In the genomic region with DNA sequence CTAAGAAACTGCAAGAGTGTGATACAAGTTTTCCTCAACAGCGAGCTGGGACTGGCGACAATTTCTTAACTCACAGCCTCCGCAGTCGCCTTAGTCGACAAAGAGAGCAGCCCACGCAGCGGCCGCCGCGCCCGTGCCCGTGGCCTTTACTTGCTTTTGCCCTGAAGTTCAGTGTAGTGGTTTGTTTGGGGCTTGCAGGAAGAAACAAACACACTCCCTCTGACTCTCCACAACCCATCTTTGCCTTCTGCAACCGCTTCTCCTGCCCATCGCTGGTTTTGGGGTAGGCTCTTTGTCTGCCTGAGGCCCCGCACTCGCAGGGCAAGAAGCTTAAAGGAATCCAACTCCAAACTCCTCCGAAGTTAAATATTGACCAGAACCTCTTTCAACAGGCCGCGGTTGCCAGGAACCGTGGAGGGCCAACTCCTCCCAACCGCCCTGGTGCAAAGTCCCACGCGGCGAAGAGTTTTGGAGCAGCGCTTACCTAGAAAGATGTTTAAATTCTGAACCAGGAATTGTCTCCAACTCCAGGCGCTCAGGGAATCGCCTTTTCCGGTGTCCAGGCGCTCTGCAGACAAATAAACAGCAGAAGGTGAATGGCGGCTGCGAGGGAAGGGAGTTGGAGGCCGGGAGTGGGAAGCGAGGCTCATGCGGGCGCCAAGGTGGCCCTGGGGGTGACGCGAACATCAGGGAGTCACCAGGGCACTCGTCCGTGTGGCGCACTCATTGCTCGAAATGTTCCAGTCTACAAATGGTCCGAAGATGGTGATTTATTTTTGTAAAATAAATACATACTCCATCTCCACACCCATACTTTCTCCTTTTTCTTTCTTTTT, we compare ENCODE assay signal across 1 cellular context.
TF ChIP-seq lines count a peak whose summit lies in the region.

No MANE protein-coding gene starts in this region.

TF ChIP-seq in HepG2, 621 proteins besides CTCF, POLR2A, EP300 and RAD21 (continued from another document):
- TF ChIP-seq, protein P1, sequence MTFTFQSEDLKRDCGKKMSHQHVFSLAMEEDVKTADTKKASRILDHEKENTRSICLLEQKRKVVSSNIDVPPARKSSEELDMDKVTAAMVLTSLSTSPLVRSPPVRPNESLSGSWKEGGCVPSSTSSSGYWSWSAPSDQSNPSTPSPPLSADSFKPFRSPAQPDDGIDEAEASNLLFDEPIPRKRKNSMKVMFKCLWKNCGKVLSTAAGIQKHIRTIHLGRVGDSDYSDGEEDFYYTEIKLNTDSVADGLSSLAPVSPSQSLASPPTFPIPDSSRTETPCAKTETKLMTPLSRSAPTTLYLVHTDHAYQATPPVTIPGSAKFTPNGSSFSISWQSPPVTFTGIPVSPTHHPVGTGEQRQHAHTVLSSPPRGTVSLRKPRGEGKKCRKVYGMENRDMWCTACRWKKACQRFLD (CRISPR knock-in tag; IDR thresholded peaks at IDR 0.05; ENCODE audit: borderline replicate concordance) = no peak
- peak; percentile 73 for TF ChIP-seq CREM (IDR thresholded peaks at IDR 0.05)
- TF ChIP-seq CREM (CRISPR knock-in tag; IDR thresholded peaks at IDR 0.05) = no peak
